In genomic region chr16:89974860-89975259, GRCh38 we compare ENCODE assay signal across 34 cellular contexts. TPM values are rescaled to one million over a fixed set of nuclear protein-coding genes. Genes with fewer than 3 reads are reported as not detected.
DNase-seq lines count a peak whose midpoint lies in the region; ATAC-seq, FAIRE-seq and TF ChIP-seq lines count a peak whose summit lies in the region.
"Had no signal": no experiment of that assay in that cellular context is flagged by ENCODE, and none has a peak within 500 bp of the region (broad histone marks: within the 10 kb centered on the region; RNA-seq: fewer than 3 reads in every experiment).

No MANE protein-coding gene starts in this region.

- H3K27ac Mint-ChIP-seq in CD4-positive, alpha-beta T cell: no peak overlapping the region
- H3K27ac Mint-ChIP-seq in astrocyte (ENCODE audit: unreplicated experiment): no peak overlapping the region
- no peak overlapping the region for H3K27ac Mint-ChIP-seq in nephron
- H3K27ac Mint-ChIP-seq: activated CD4-positive, alpha-beta T cell treated with anti-CD3 and anti-CD28 coated beads, Interleukin-2, amount 10 ng/mL, durations not matched to agents 24 days and 14 days; dendritic cell treated with granulocyte-macrophage colony-stimulating factor and Interleukin-4, amounts not matched to agents 40 ng/mL and 50 ng/mL, for 4 days; endodermal cell had no signal

- H3K79me2 ChIP-seq in HCT116 (ENCODE audit: insufficient read depth, low read length) (peaks cover 71% of the 10 kb centered on the region), astrocyte (ENCODE audit: insufficient read depth, low read length) (peaks cover 83% of the 10 kb centered on the region)

- RAD21 ChIA-PET in HCT116 (lab: Charles Lee; ENCODE audit: low non-redundant PET in 1 of 2, low total read pairs in 2 of 2, uncharacterized antibody in 2 of 2, unreplicated experiment in 2 of 2): no interaction called here

- H4K20me1 ChIP-seq in HCT116 (ENCODE audit: insufficient read depth) (peaks cover 3% of the 10 kb centered on the region; the same call in 1 of the 2 replicates), astrocyte (ENCODE audit: insufficient read depth, low read length) (peaks cover 34% of the 10 kb centered on the region)

- H3K4me3 Mint-ChIP-seq in CD4-positive, alpha-beta T cell: peak overlapping the region; percentile 2
- H3K4me3 Mint-ChIP-seq in astrocyte (ENCODE audit: unreplicated experiment): peak overlapping the region; percentile 62
- peak overlapping the region; percentile 17 to 66 (median 55) for H3K4me3 Mint-ChIP-seq in nephron
- H3K4me3 Mint-ChIP-seq: activated CD4-positive, alpha-beta T cell treated with anti-CD3 and anti-CD28 coated beads, Interleukin-2, amount 10 ng/mL, durations not matched to agents 24 days and 14 days; central memory CD8-positive, alpha-beta T cell; dendritic cell treated with granulocyte-macrophage colony-stimulating factor and Interleukin-4, amounts not matched to agents 40 ng/mL and 50 ng/mL, for 4 days had no signal

- POLR2A ChIA-PET in CD4-positive, alpha-beta T cell (lab: Charles Lee): interaction anchor here (0.6 kb wide), 1 partner anchor 485 kb away, joined by 3 read pairs; no protein-coding TSS in a partner anchor
- POLR2A ChIA-PET in HCT116 (lab: Charles Lee): no interaction called here

- H3K4me3 ChIP-seq in HCT116 (replicated peaks in 1 of 2; ENCODE audit: low read depth in 1 of 2, low read length in 2 of 2): no peak overlapping the region
- H3K4me3 ChIP-seq in astrocyte (ENCODE audit: insufficient read depth, low read depth, low read length): no peak overlapping the region
- no peak overlapping the region for H3K4me3 ChIP-seq in upper lobe of right lung
- no peak overlapping the region for H3K4me3 ChIP-seq in prostate gland
- H3K4me3 ChIP-seq: esophagus squamous epithelium, lower lobe of right lung, pancreas, smooth muscle cell had no signal

- no peak for FAIRE-seq in astrocyte (lab: Jason Lieb, UNC)
- FAIRE-seq: GM12892, pancreas had no signal

- no peak for TF ChIP-seq CTCF in CD4-positive, alpha-beta T cell (IDR thresholded peaks at IDR 0.05)
- no peak for TF ChIP-seq CTCF in HCT116 (IDR thresholded peaks at IDR 0.05 in 2 of 3, conservative IDR thresholded peaks at IDR 0.05 in 1 of 3; ENCODE audit: borderline replicate concordance in 1 of 3, insufficient read depth in 1 of 3, low read depth in 2 of 3, low read length in 2 of 3)
- no peak for TF ChIP-seq CTCF in astrocyte (IDR thresholded peaks at IDR 0.05; ENCODE audit: insufficient read depth, low read depth, low read length)
- TF ChIP-seq CTCF in nephron (IDR thresholded peaks at IDR 0.05; ENCODE audit: unreplicated experiment in 3 of 3): no peak
- TF ChIP-seq CTCF in upper lobe of right lung (IDR thresholded peaks at IDR 0.05): no peak
- TF ChIP-seq CTCF in prostate gland (IDR thresholded peaks at IDR 0.05): no peak

- CTCF ChIA-PET in CD4-positive, alpha-beta T cell (lab: Charles Lee): interaction anchor here (0.6 to 1.2 kb wide), 2 partner anchors 44 to 189 kb away, joined by 3 read pairs; partner anchors contain the start of gene DBNDD1
- CTCF ChIA-PET in HCT116 (lab: Charles Lee): no interaction called here

- H3K9me3 ChIP-seq in CD4-positive, alpha-beta T cell (ENCODE audit: control insufficient read depth, low read length): no peaks in the 10 kb centered on the region
- H3K9me3 ChIP-seq in HCT116 (ENCODE audit: control insufficient read depth in 1 of 2, insufficient read depth in 1 of 2, low read depth in 1 of 2, low read length in 2 of 2) (no peaks in the 10 kb centered on the region; a peak in 1 of 4 replicates), astrocyte (ENCODE audit: insufficient read depth, low read depth, low read length) (peaks cover 13% of the 10 kb centered on the region), upper lobe of right lung (no peaks in the 10 kb centered on the region), prostate gland (no peaks in the 10 kb centered on the region)
- H3K9me3 ChIP-seq: esophagus squamous epithelium, lower lobe of right lung, pancreas had no signal

- peaks cover 14 to 23% of the 10 kb centered on the region in 2 experiments for H3K36me3 ChIP-seq in HCT116 (ENCODE audit: control insufficient read depth in 1 of 2, insufficient read depth in 2 of 2, low read length in 2 of 2)
- peaks cover 11% of the 10 kb centered on the region for H3K36me3 ChIP-seq in astrocyte (ENCODE audit: insufficient read depth, low read length)
- H3K36me3 ChIP-seq in upper lobe of right lung: peaks cover 26% of the 10 kb centered on the region
- no peaks in the 10 kb centered on the region for H3K36me3 ChIP-seq in prostate gland
- H3K36me3 ChIP-seq: pancreas had no signal

- no peaks in the 10 kb centered on the region for H3K27me3 ChIP-seq in CD4-positive, alpha-beta T cell (ENCODE audit: control insufficient read depth, insufficient read depth, low read length)
- H3K27me3 ChIP-seq in HCT116 (ENCODE audit: insufficient read depth, low read length): no peaks in the 10 kb centered on the region
- H3K27me3 ChIP-seq in astrocyte (ENCODE audit: insufficient read depth, low read length): no peaks in the 10 kb centered on the region
- no peaks in the 10 kb centered on the region for H3K27me3 ChIP-seq in upper lobe of right lung
- no peaks in the 10 kb centered on the region for H3K27me3 ChIP-seq in prostate gland (replicated peaks; ENCODE audit: insufficient read depth)
- H3K27me3 ChIP-seq: esophagus squamous epithelium, pancreas had no signal

- DNase-seq in CD4-positive, alpha-beta T cell: no peak
- no peak for DNase-seq in HCT116 (ENCODE audit: low read depth, low spot score)
- no peak for DNase-seq in astrocyte (ENCODE audit: low read depth)
- DNase-seq in upper lobe of right lung: no peak
- DNase-seq in prostate gland (ENCODE audit: low spot score): no peak
- DNase-seq: activated CD8-positive, alpha-beta memory T cell treated with anti-CD3 and anti-CD28 coated beads for 24 hours; activated gamma-delta T cell; activated T-cell treated with anti-CD3 and anti-CD28 coated beads, Interleukin-2, amount 50 U/mL, for 1 hour; CD4-positive, alpha-beta memory T cell; DMS 273 treated with DMSO at 0.1 percent for 48 hours; endodermal cell; esophagus squamous epithelium; foreskin melanocyte; H9; Kasumi-1; kidney glomerular epithelial cell; lower lobe of right lung; MV-4-11; NCI-H1436; NCI-H2081 treated with DMSO at 0.1 percent for 48 hours; NCI-H2227 treated with DMSO at 0.1 percent for 48 hours; NCI-H69; pancreas; retina; SIG-M5; stimulated activated naive CD4-positive, alpha-beta T cell had no signal

- H3K9me2 ChIP-seq in HCT116 (ENCODE audit: insufficient read depth): no peaks in the 10 kb centered on the region

- no peaks in the 10 kb centered on the region for H3K27me3 Mint-ChIP-seq in CD4-positive, alpha-beta T cell
- H3K27me3 Mint-ChIP-seq in astrocyte (ENCODE audit: low read depth, unreplicated experiment) (no peaks in the 10 kb centered on the region), nephron (ENCODE audit: low read depth) (no peaks in the 10 kb centered on the region)
- H3K27me3 Mint-ChIP-seq: CD4-positive, alpha-beta memory T cell; central memory CD8-positive, alpha-beta T cell; dendritic cell treated with granulocyte-macrophage colony-stimulating factor and Interleukin-4, amounts not matched to agents 40 ng/mL and 50 ng/mL, for 4 days had no signal

- H3K4me2 ChIP-seq in HCT116 (ENCODE audit: low read length) (no peak overlapping the region), astrocyte (ENCODE audit: low read length) (no peak overlapping the region)
- H3K4me2 ChIP-seq: smooth muscle cell had no signal

- H3K4me1 Mint-ChIP-seq in CD4-positive, alpha-beta T cell (ENCODE audit: low read depth): peaks cover 35% of the 10 kb centered on the region
- peaks cover 14% of the 10 kb centered on the region for H3K4me1 Mint-ChIP-seq in astrocyte (ENCODE audit: low read depth, unreplicated experiment)
- peaks cover 16% of the 10 kb centered on the region for H3K4me1 Mint-ChIP-seq in nephron

- peaks cover 24% of the 10 kb centered on the region for H3K36me3 Mint-ChIP-seq in CD4-positive, alpha-beta T cell (ENCODE audit: low read depth)
- peaks cover 17% of the 10 kb centered on the region for H3K36me3 Mint-ChIP-seq in astrocyte (ENCODE audit: low read depth, unreplicated experiment)
- peaks cover 36% of the 10 kb centered on the region for H3K36me3 Mint-ChIP-seq in nephron (ENCODE audit: low read depth)

- 90% methylated on average over 2 of the region's 2 CpGs for WGBS in prostate gland

- TF ChIP-seq RAD21 in HCT116 (IDR thresholded peaks at IDR 0.05; ENCODE audit: low read depth): no peak

- H3K9me3 Mint-ChIP-seq in CD4-positive, alpha-beta T cell: no peaks in the 10 kb centered on the region
- H3K9me3 Mint-ChIP-seq in astrocyte (ENCODE audit: unreplicated experiment) (peaks cover 11% of the 10 kb centered on the region), nephron (peaks cover 10% of the 10 kb centered on the region)
- H3K9me3 Mint-ChIP-seq: activated CD4-positive, alpha-beta T cell treated with anti-CD3 and anti-CD28 coated beads, Interleukin-2, amount 10 ng/mL, durations not matched to agents 24 days and 14 days; central memory CD8-positive, alpha-beta T cell; dendritic cell treated with granulocyte-macrophage colony-stimulating factor and Interleukin-4, amounts not matched to agents 40 ng/mL and 50 ng/mL, for 4 days had no signal

- peaks cover 11 to 21% of the 10 kb centered on the region in 2 experiments; a peak in 3 of 4 replicates for H3K4me1 ChIP-seq in HCT116 (ENCODE audit: control insufficient read depth in 1 of 2, insufficient read depth in 2 of 2, low read length in 2 of 2)
- H3K4me1 ChIP-seq in astrocyte (ENCODE audit: insufficient read depth, low read length): peaks cover 20% of the 10 kb centered on the region
- peaks cover 22% of the 10 kb centered on the region for H3K4me1 ChIP-seq in upper lobe of right lung
- H3K4me1 ChIP-seq in prostate gland (replicated peaks): no peaks in the 10 kb centered on the region

- H3K9ac ChIP-seq in HCT116 (ENCODE audit: low read length): no peak overlapping the region
- no peak overlapping the region for H3K9ac ChIP-seq in astrocyte (ENCODE audit: low read length)

- ATAC-seq in CD4-positive, alpha-beta T cell (ENCODE audit: poor library complexity): no peak
- ATAC-seq in HCT116 (no peak), upper lobe of right lung (no peak), GM18867 (IDR thresholded peaks at IDR 0.05; ENCODE audit: unreplicated experiment) (no peak), GM21423 (IDR thresholded peaks at IDR 0.05; ENCODE audit: unreplicated experiment) (no peak)
- ATAC-seq: lower lobe of right lung, pancreas had no signal

- TSS peak; percentile 23 for BruUV-seq in HCT116 (replicated peaks; lab: Mats Ljungman, UMichigan)

- no peak overlapping the region for H2AFZ ChIP-seq in HCT116 (ENCODE audit: low read depth, low read length, poor library complexity, severe bottlenecking)
- no peak overlapping the region for H2AFZ ChIP-seq in astrocyte (ENCODE audit: low read depth, low read length)

- TF ChIP-seq POLR2A in HCT116 (IDR thresholded peaks at IDR 0.05; ENCODE audit: borderline replicate concordance, extremely low read depth, insufficient read depth, insufficient read length) (no peak), prostate gland (IDR thresholded peaks at IDR 0.05) (no peak)

- intact Hi-C loops in CD4-positive, alpha-beta T cell (cut with DNase I, micrococcal nuclease): loop anchor here in 1 of 2 experiments (5.0 to 10.0 kb wide), 2 partner anchors 158 to 1270 kb away; partner anchors contain the start of genes CTU2, FANCA and RNF166
- intact Hi-C loops in HCT116 (cut with micrococcal nuclease) (no loop called here), upper lobe of right lung (cut with DNase I) (no loop called here), prostate gland (cut with DNase I) (no loop called here)

- H3K27ac ChIP-seq in CD4-positive, alpha-beta T cell (ENCODE audit: low read depth, low read length): no peak overlapping the region
- H3K27ac ChIP-seq in HCT116 (ENCODE audit: low read depth, low read length) (no peak overlapping the region), astrocyte (ENCODE audit: low read depth, low read length) (no peak overlapping the region), upper lobe of right lung (no peak overlapping the region), prostate gland (no peak overlapping the region)
- H3K27ac ChIP-seq: esophagus squamous epithelium, lower lobe of right lung, pancreas had no signal

RNA-seq across cellular contexts. Expression of gene DEF8, which starts 26.3 kb away (rescaled TPM):
- total RNA-seq in CD4-positive, alpha-beta T cell: 10 to 100 TPM; 30.7 to 36.3 TPM
- total RNA-seq in HCT116 (2021; ENCODE audit: unreplicated experiment): 109 TPM
- 105 and 108 TPM in 2 replicates for polyA plus RNA-seq in HCT116 (2012)
- 70.7 and 78.8 TPM in 2 replicates for total RNA-seq in astrocyte
- total RNA-seq in upper lobe of right lung: 70.0 TPM
- total RNA-seq in prostate gland: 10 to 100 TPM; 63.9 to 79.9 TPM

RNA-seq across cellular contexts. Expression of gene DBNDD1, which starts 44.4 kb away (rescaled TPM):
- 1 to 10 TPM; 2.6 to 2.8 TPM for total RNA-seq in CD4-positive, alpha-beta T cell
- total RNA-seq in HCT116 (2021; ENCODE audit: unreplicated experiment) (60.2 TPM), astrocyte (18.1 and 24.0 TPM in 2 replicates), upper lobe of right lung (7.0 TPM), prostate gland (1 to 10 TPM; 5.3 to 7.7 TPM)
- 51.1 and 61.3 TPM in 2 replicates for polyA plus RNA-seq in HCT116 (2012)
- total RNA-seq: activated CD4-positive, alpha-beta T cell treated with anti-CD3 and anti-CD28 coated beads, Interleukin-2, amount 10 ng/mL, durations not matched to agents 24 days and 14 days had no signal

RNA-seq across cellular contexts. Expression of gene TUBB3, which starts 51.7 kb away (rescaled TPM):
- under 1 TPM; 0.78 to 0.88 TPM for total RNA-seq in CD4-positive, alpha-beta T cell
- total RNA-seq in HCT116 (2021; ENCODE audit: unreplicated experiment) (173 TPM), astrocyte (360 and 459 TPM in 2 replicates), upper lobe of right lung (1.5 TPM), prostate gland (10 to 100 TPM in 1 of 2 donors, under 1 TPM in 1; 0.82 to 20.7 TPM)
- 213 and 219 TPM in 2 replicates for polyA plus RNA-seq in HCT116 (2012)
- polyA plus RNA-seq: CD4-positive, alpha-beta memory T cell had no signal

RNA-seq across cellular contexts. Expression of gene MC1R, which starts 56.2 kb away (rescaled TPM):
- total RNA-seq in CD4-positive, alpha-beta T cell: 1 to 10 TPM; 6.7 to 6.9 TPM
- total RNA-seq in HCT116 (2021; ENCODE audit: unreplicated experiment): 12.2 TPM
- polyA plus RNA-seq in HCT116 (2012): 9.9 and 12.5 TPM in 2 replicates
- 8.4 and 9.2 TPM in 2 replicates for total RNA-seq in astrocyte
- 3.6 TPM for total RNA-seq in upper lobe of right lung
- 10 to 100 TPM in 1 of 2 donors, 1 to 10 TPM in 1; 5.6 to 22.5 TPM for total RNA-seq in prostate gland

Comparison
In these comparisons a context has a peak if more than half of its experiments do, and no peak if none do; other contexts are left out.
1. H3K4me3 Mint-ChIP-seq: peak in every context shown above with its lines; median percentile 62 in astrocyte; 55 in nephron; 2 in CD4-positive, alpha-beta T cell.